Comparison of ENCODE assay signal across 8 cellular contexts in genomic region chr19:58182577-58182988, GRCh38. TPM values are rescaled to one million over a fixed set of nuclear protein-coding genes. Genes with fewer than 3 reads are reported as not detected.
DNase-seq lines count a peak whose midpoint lies in the region; ATAC-seq and TF ChIP-seq lines count a peak whose summit lies in the region.

No MANE protein-coding gene starts in this region.

- ATAC-seq in left lobe of liver: no peak
- no peak for ATAC-seq in HG02852 (IDR thresholded peaks at IDR 0.05; ENCODE audit: unreplicated experiment)

- H3K36me3 ChIP-seq in BJ (ENCODE audit: control insufficient read depth, insufficient read depth, low read length) (peaks cover 13% of the 10 kb centered on the region), endocrine pancreas (ENCODE audit: control insufficient read depth, insufficient read depth, low read length) (peaks cover 27% of the 10 kb centered on the region), parathyroid adenoma (ENCODE audit: control insufficient read depth, insufficient read depth, low read length) (peaks cover 3% of the 10 kb centered on the region)

- POLR2A ChIA-PET in BJ (lab: Charles Lee): no interaction called here
- POLR2A ChIA-PET in HEK293T (lab: Yijun Ruan, JAX): interaction anchor here (0.7 to 1.8 kb wide), 9 partner anchors 9 to 361 kb away, joined by 3 to 10 read pairs (median 3); partner anchors contain the start of genes ERVK3-1, TRIM28, ZBTB45 and ZNF544

- TF ChIP-seq CTCF in BJ (IDR thresholded peaks at IDR 0.05; ENCODE audit: insufficient read depth, low read depth, low read length): no peak
- no peak for TF ChIP-seq CTCF in VCaP (conservative IDR thresholded peaks at IDR 0.05)
- no peak for TF ChIP-seq CTCF in parathyroid adenoma (IDR thresholded peaks at IDR 0.05)

- H3K27me3 ChIP-seq in BJ (ENCODE audit: control insufficient read depth, insufficient read depth, low read length) (no peaks in the 10 kb centered on the region), endocrine pancreas (ENCODE audit: control insufficient read depth, insufficient read depth, low read length) (no peaks in the 10 kb centered on the region), parathyroid adenoma (ENCODE audit: control insufficient read depth, insufficient read depth, low read length) (no peaks in the 10 kb centered on the region)

- peak overlapping the region; percentile 88 for H3K4me2 ChIP-seq in parathyroid adenoma (ENCODE audit: low read length)

- peaks cover 8% of the 10 kb centered on the region for H3K79me2 ChIP-seq in parathyroid adenoma

- H3K4me1 ChIP-seq in endocrine pancreas (ENCODE audit: control insufficient read depth, insufficient read depth, low read length): no peaks in the 10 kb centered on the region
- H3K4me1 ChIP-seq in parathyroid adenoma: peaks cover 10% of the 10 kb centered on the region

- CTCF ChIA-PET in BJ (lab: Yijun Ruan, JAX): interaction anchor here (0.7 kb wide), 1 partner anchor 42 kb away, joined by 3 read pairs; no protein-coding TSS in a partner anchor
- CTCF ChIA-PET in HEK293T (lab: Yijun Ruan, JAX): interaction anchor here (0.6 kb wide), 1 partner anchor 10 kb away, joined by 3 read pairs; no protein-coding TSS in a partner anchor

- peak overlapping the region; percentile 94 for H2AFZ ChIP-seq in parathyroid adenoma

- H3K9me3 ChIP-seq in endocrine pancreas (ENCODE audit: control insufficient read depth, low read length) (peaks cover 33% of the 10 kb centered on the region), parathyroid adenoma (ENCODE audit: control insufficient read depth, low read length) (peaks cover 4% of the 10 kb centered on the region)

- H3K27ac ChIP-seq in VCaP (peak overlapping the region; percentile 89), parathyroid adenoma (peak overlapping the region; percentile 98)

- H3K9ac ChIP-seq in endocrine pancreas (ENCODE audit: control insufficient read depth, insufficient read depth, low read length): no peak overlapping the region
- H3K9ac ChIP-seq in parathyroid adenoma: no peak overlapping the region

- DNase-seq in BJ (ENCODE audit: low read depth): no peak
- DNase-seq in HEK293T (ENCODE audit: extremely low spot score): peak; percentile 91
- DNase-seq in left lobe of liver (ENCODE audit: low spot score): no peak
- no peak for DNase-seq in AG08396 (ENCODE audit: low spot score)

- H3K4me3 ChIP-seq in BJ (ENCODE audit: low read depth, low read length): peak overlapping the region; percentile 82
- peak overlapping the region; percentile 27 for H3K4me3 ChIP-seq in endocrine pancreas (ENCODE audit: control insufficient read depth, insufficient read depth, low read length)
- peak overlapping the region; percentile 98 for H3K4me3 ChIP-seq in parathyroid adenoma (ENCODE audit: low read depth, low read length)

TF ChIP-seq in HEK293T, 16 proteins besides CTCF, POLR2A, EP300 and RAD21:
- TF ChIP-seq TARDBP (IDR thresholded peaks at IDR 0.05) (no peak), FOXA1 (IDR thresholded peaks at IDR 0.05) (no peak), PKNOX1 (IDR thresholded peaks at IDR 0.05) (no peak), ELF4 (IDR thresholded peaks at IDR 0.05) (no peak), SP1 (IDR thresholded peaks at IDR 0.05) (no peak), FOXK2 (IDR thresholded peaks at IDR 0.05) (no peak), SUZ12 (IDR thresholded peaks at IDR 0.05) (no peak), ZNF384 (IDR thresholded peaks at IDR 0.05) (no peak), L3MBTL2 (conservative IDR thresholded peaks at IDR 0.05) (no peak), CTBP1 (IDR thresholded peaks at IDR 0.05; ENCODE audit: borderline replicate concordance) (no peak), LEF1 (IDR thresholded peaks at IDR 0.05; ENCODE audit: borderline replicate concordance) (no peak), BHLHE40 (IDR thresholded peaks at IDR 0.05; ENCODE audit: borderline replicate concordance) (no peak), HDGF (IDR thresholded peaks at IDR 0.05; ENCODE audit: borderline replicate concordance) (no peak), FOXM1 (IDR thresholded peaks at IDR 0.05; ENCODE audit: borderline replicate concordance) (no peak)
TF ChIP-seq in HEK293T: peak in this region for 0.

RNA-seq across cellular contexts. Expression of gene ZNF274, which starts 0.3 kb away (rescaled TPM):
- polyA plus RNA-seq in BJ (2011; rRNA removed): 13.0 and 15.2 TPM in 2 replicates
- polyA minus RNA-seq in BJ (2011; rRNA and poly(A)+ RNA removed): 11.4 and 16.3 TPM in 2 replicates
- 13.7 TPM for total RNA-seq in left lobe of liver

RNA-seq across cellular contexts. Expression of gene ZNF329, which starts 32.0 kb away (rescaled TPM):
- polyA plus RNA-seq in BJ (2011; rRNA removed): 5.5 and 7.5 TPM in 2 replicates
- polyA minus RNA-seq in BJ (2011; rRNA and poly(A)+ RNA removed): 6.0 and 8.4 TPM in 2 replicates
- total RNA-seq in left lobe of liver: 5.7 TPM

RNA-seq across cellular contexts. Expression of gene ZNF544, which starts 46.1 kb away (rescaled TPM):
- 28.6 and 33.4 TPM in 2 replicates for polyA plus RNA-seq in BJ (2011; rRNA removed)
- 29.0 and 30.6 TPM in 2 replicates for polyA minus RNA-seq in BJ (2011; rRNA and poly(A)+ RNA removed)
- total RNA-seq in left lobe of liver: 10.0 TPM

Comparison
In these comparisons a context has a peak if more than half of its experiments do, and no peak if none do; other contexts are left out.
1. H3K4me3 ChIP-seq: peak in every context shown above with its lines; median percentile 98 in parathyroid adenoma; 82 in BJ; 27 in endocrine pancreas.